ENCODE assay signal across 13 cellular contexts in genomic region chr14:26775765-26776577, GRCh38.
DNase-seq lines count a peak whose midpoint lies in the region; ATAC-seq, FAIRE-seq and TF ChIP-seq lines count a peak whose summit lies in the region.
"Had no signal": no experiment of that assay in that cellular context is flagged by ENCODE, and none has a peak within 500 bp of the region (broad histone marks: within the 10 kb centered on the region; RNA-seq: fewer than 3 reads in every experiment).

No MANE protein-coding gene starts in this region.

- no peak for TF ChIP-seq POLR2A in suprapubic skin (IDR thresholded peaks at IDR 0.05)
- no peak for TF ChIP-seq POLR2A in GM12891 (IDR thresholded peaks at IDR 0.05; ENCODE audit: low read depth, low read length)

- no peak for FAIRE-seq in GM12891 (lab: Jason Lieb, UNC)

- no peak for TF ChIP-seq EP300 in suprapubic skin (IDR thresholded peaks at IDR 0.05)

- ATAC-seq in Right ventricle myocardium inferior (peak; percentile 48), Right ventricle myocardium superior (ENCODE audit: poor library complexity) (no peak), GM21390 (IDR thresholded peaks at IDR 0.05; ENCODE audit: unreplicated experiment) (no peak)
- ATAC-seq: activated CD4-positive, alpha-beta T cell treated with anti-CD3 and anti-CD28 coated beads for 36 hours had no signal

- peak overlapping the region; percentile 69 for H3K27ac ChIP-seq in suprapubic skin
- H3K27ac ChIP-seq: SK-N-MC, testis had no signal

- DNase-seq in Right ventricle myocardium inferior (ENCODE audit: missing footprints) (no peak), Right ventricle myocardium superior (no peak), amniotic epithelial cell (ENCODE audit: low read depth) (peak; percentile 46), glomerular visceral epithelial cell (ENCODE audit: extremely low spot score) (peak; percentile 9), suprapubic skin (ENCODE audit: low spot score in 2 of 2) (no peak), GM12891 (ENCODE audit: insufficient read length, low spot score) (no peak), GM20000 (ENCODE audit: low spot score) (no peak)
- DNase-seq: activated CD4-positive, alpha-beta T cell treated with anti-CD3 and anti-CD28 coated beads for 36 hours; central memory CD4-positive, alpha-beta T cell; NCI-H2107; testis had no signal

- H3K9me3 ChIP-seq in suprapubic skin = no peaks in the 10 kb centered on the region
- H3K9me3 ChIP-seq: testis had no signal

- H3K4me3 ChIP-seq in suprapubic skin = no peak overlapping the region
- H3K4me3 ChIP-seq: SK-N-MC, testis had no signal

- no peaks in the 10 kb centered on the region for H3K4me1 ChIP-seq in suprapubic skin
- H3K4me1 ChIP-seq: testis had no signal

- no peaks in the 10 kb centered on the region for H3K27me3 ChIP-seq in suprapubic skin
- H3K27me3 ChIP-seq: testis had no signal

- WGBS in suprapubic skin = 36% methylated on average over 5 of the region's 5 CpGs

- no peaks in the 10 kb centered on the region for H3K36me3 ChIP-seq in suprapubic skin

- TF ChIP-seq CTCF in suprapubic skin (IDR thresholded peaks at IDR 0.05) = no peak
- no peak for TF ChIP-seq CTCF in GM20000 (IDR thresholded peaks at IDR 0.05; ENCODE audit: extremely low read depth, missing control alignments)

- intact Hi-C loops in Right ventricle myocardium inferior (cut with DNase I) (no loop called here), Right ventricle myocardium superior (cut with DNase I) (no loop called here)

TF ChIP-seq in GM12891, 5 proteins besides CTCF, POLR2A, EP300 and RAD21:
- TF ChIP-seq POLR2AphosphoS5 (IDR thresholded peaks at IDR 0.05; ENCODE audit: low read depth, low read length) (no peak), POU2F2 (IDR thresholded peaks at IDR 0.05; ENCODE audit: low read depth, low read length) (no peak), TAF1 (IDR thresholded peaks at IDR 0.05; ENCODE audit: low read depth, low read length) (no peak), PAX5 (IDR thresholded peaks at IDR 0.05; ENCODE audit: insufficient read depth, low read length, severe bottlenecking) (no peak), SPI1 (IDR thresholded peaks at IDR 0.05; ENCODE audit: low read depth, low read length) (no peak)

Comparison
In these comparisons a context has a peak if more than half of its experiments do, and no peak if none do; other contexts are left out.
1. DNase-seq: peak in amniotic epithelial cell (single experiment) and glomerular visceral epithelial cell (single experiment); none in Right ventricle myocardium inferior (single experiment), Right ventricle myocardium superior (single experiment), suprapubic skin (0 of 2), GM12891 (single experiment) and GM20000 (single experiment).